38 cellular contexts compared by ENCODE assay signal in the genomic region with DNA sequence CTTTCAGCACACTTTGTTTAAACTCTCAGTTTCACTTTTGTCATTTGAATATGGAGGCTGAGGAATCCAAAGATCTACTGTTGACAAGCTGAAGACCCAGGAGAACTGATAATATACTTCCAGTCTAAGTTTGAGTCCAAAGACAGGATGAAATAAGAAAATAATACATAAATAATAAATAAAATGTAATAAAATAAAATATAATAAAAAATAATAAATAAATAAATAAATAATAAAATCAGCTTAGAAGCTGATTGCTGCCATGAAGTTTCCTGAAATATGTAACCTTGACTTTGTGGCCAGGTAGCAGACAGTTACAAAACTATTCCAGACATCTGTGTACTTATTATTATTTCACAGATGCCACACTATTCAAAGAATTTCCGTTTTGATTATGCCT. TPM values are rescaled to one million over a fixed set of nuclear protein-coding genes. Genes with fewer than 3 reads are reported as not detected.
"Had no signal": no experiment of that assay in that cellular context is flagged by ENCODE, and none has a peak within 500 bp of the region (broad histone marks: within the 10 kb centered on the region; RNA-seq: fewer than 3 reads in every experiment).

No MANE protein-coding gene starts in this region.

- DNase-seq: Karpas-422, Kasumi-1, MG63, MM.1S, MV-4-11, NCI-H1048, NCI-H1092, NCI-H1092 treated with DMSO at 0.1 percent for 48 hours, NCI-H1105, NCI-H1105 treated with DMSO at 0.1 percent for 48 hours, NCI-H1417, NCI-H1417 treated with DMSO at 0.1 percent for 48 hours, NCI-H1436, NCI-H1436 treated with DMSO at 0.1 percent for 48 hours, NCI-H146, NCI-H1694, NCI-H1694 treated with DMSO at 0.1 percent for 48 hours, NCI-H187, NCI-H187 treated with DMSO at 0.1 percent for 48 hours, NCI-H1930, NCI-H2029, NCI-H2029 treated with DMSO at 0.1 percent for 48 hours, NCI-H2081, NCI-H2081 treated with DMSO at 0.1 percent for 48 hours, NCI-H2107, NCI-H2171, NCI-H2171 treated with DMSO at 0.1 percent for 48 hours, NCI-H2227 treated with DMSO at 0.1 percent for 48 hours, NCI-H226, NCI-H345, NCI-H446, NCI-H446 treated with DMSO at 0.1 percent for 48 hours, NCI-H510A, NCI-H510A treated with DMSO at 0.1 percent for 48 hours had no signal

RNA-seq across cellular contexts. Expression of a gene that starts 55.0 kb away (rescaled TPM):
- total RNA-seq: LHCN-M2, M059J, MCF 10A, NCI-H460 had no signal
